Comparison of ENCODE assay signal across 9 cellular contexts in genomic region chr20:10219452-10219791, GRCh38. TPM values are rescaled to one million over a fixed set of nuclear protein-coding genes. Genes with fewer than 3 reads are reported as not detected.
A peak's percentile ranks its signal among the peaks of the same experiment; 100 is the strongest.
DNase-seq lines count a peak whose midpoint lies in the region; ATAC-seq and TF ChIP-seq lines count a peak whose summit lies in the region.
"Had no signal": no experiment of that assay in that cellular context is flagged by ENCODE, and none has a peak within 500 bp of the region (broad histone marks: within the 10 kb centered on the region; RNA-seq: fewer than 3 reads in every experiment).

No MANE protein-coding gene starts in this region.

- no TSS peak for BruUV-seq in Panc1 (replicated peaks; lab: Mats Ljungman, UMichigan)

- H3K4me1 Mint-ChIP-seq in activated T-helper 1 cell treated with anti-CD3 and anti-CD28 coated beads, Interleukin-12 subunit alpha, Interleukin-12 subunit beta, Interleukin-2, Interleukin-4 antibody, amounts not matched to agents 30 ng/mL and 10 ng/mL and 1 ng/mL, durations not matched to agents 14 hours and 24 hours and 36 hours (ENCODE audit: low read depth): peaks cover 12% of the 10 kb centered on the region
- peaks cover 15% of the 10 kb centered on the region for H3K4me1 Mint-ChIP-seq in nephron

- H3K27me3 ChIP-seq in Panc1 (ENCODE audit: control insufficient read depth, insufficient read depth, low read length): peaks cover 13% of the 10 kb centered on the region

- H3K27ac ChIP-seq in Panc1 (ENCODE audit: low read length): no peak overlapping the region
- H3K27ac ChIP-seq: BLaER1 treated with 17β-estradiol and CSF1 and Interleukin-3, amounts not matched to agents 10 nM and 100 nM had no signal

- peak overlapping the region; percentile 72 for H3K4me3 Mint-ChIP-seq in activated T-helper 1 cell treated with anti-CD3 and anti-CD28 coated beads, Interleukin-12 subunit alpha, Interleukin-12 subunit beta, Interleukin-2, Interleukin-4 antibody, amounts not matched to agents 30 ng/mL and 10 ng/mL and 1 ng/mL, durations not matched to agents 14 hours and 24 hours and 36 hours
- H3K4me3 Mint-ChIP-seq in nephron: peak overlapping the region; percentile 89 to 95 (median 91)

- peaks cover 4% of the 10 kb centered on the region for H3K9me3 Mint-ChIP-seq in activated T-helper 1 cell treated with anti-CD3 and anti-CD28 coated beads, Interleukin-12 subunit alpha, Interleukin-12 subunit beta, Interleukin-2, Interleukin-4 antibody, amounts not matched to agents 30 ng/mL and 10 ng/mL and 1 ng/mL, durations not matched to agents 14 hours and 24 hours and 36 hours
- H3K9me3 Mint-ChIP-seq in nephron: no peaks in the 10 kb centered on the region

- in situ Hi-C loops in Panc1 (cut with HindIII; ENCODE audit: low pct_unique_long_range_greater_than_20kb, low sequenced_read_pairs): no loop called here

- H3K36me3 Mint-ChIP-seq in activated T-helper 1 cell treated with anti-CD3 and anti-CD28 coated beads, Interleukin-12 subunit alpha, Interleukin-12 subunit beta, Interleukin-2, Interleukin-4 antibody, amounts not matched to agents 30 ng/mL and 10 ng/mL and 1 ng/mL, durations not matched to agents 14 hours and 24 hours and 36 hours (ENCODE audit: low read depth): no peaks in the 10 kb centered on the region
- no peaks in the 10 kb centered on the region for H3K36me3 Mint-ChIP-seq in nephron (ENCODE audit: low read depth)

- no peak overlapping the region for H3K27ac Mint-ChIP-seq in activated T-helper 1 cell treated with anti-CD3 and anti-CD28 coated beads, Interleukin-12 subunit alpha, Interleukin-12 subunit beta, Interleukin-2, Interleukin-4 antibody, amounts not matched to agents 30 ng/mL and 10 ng/mL and 1 ng/mL, durations not matched to agents 14 hours and 24 hours and 36 hours
- H3K27ac Mint-ChIP-seq in nephron: peak overlapping the region; percentile 32 to 83 (median 74)

- no peaks in the 10 kb centered on the region for H3K36me3 ChIP-seq in Panc1 (ENCODE audit: control insufficient read depth, insufficient read depth, low read length)
- H3K36me3 ChIP-seq: BLaER1 treated with 17β-estradiol and CSF1 and Interleukin-3, amounts not matched to agents 10 nM and 100 nM had no signal

- CTCF ChIA-PET in Panc1 (lab: Charles Lee): no interaction called here

- ATAC-seq in Right ventricle myocardium inferior: peak; percentile 83
- ATAC-seq in Panc1: peak; percentile 40

- H3K27me3 Mint-ChIP-seq in activated T-helper 1 cell treated with anti-CD3 and anti-CD28 coated beads, Interleukin-12 subunit alpha, Interleukin-12 subunit beta, Interleukin-2, Interleukin-4 antibody, amounts not matched to agents 30 ng/mL and 10 ng/mL and 1 ng/mL, durations not matched to agents 14 hours and 24 hours and 36 hours (ENCODE audit: insufficient read depth): peaks cover 19% of the 10 kb centered on the region
- H3K27me3 Mint-ChIP-seq in nephron (ENCODE audit: low read depth): peaks cover 36% of the 10 kb centered on the region

- no peaks in the 10 kb centered on the region for H3K9me3 ChIP-seq in Panc1 (ENCODE audit: control insufficient read depth, insufficient read depth, low read depth, low read length)
- H3K9me3 ChIP-seq: BLaER1 treated with 17β-estradiol and CSF1 and Interleukin-3, amounts not matched to agents 10 nM and 100 nM had no signal

- TF ChIP-seq CTCF in Panc1 (IDR thresholded peaks at IDR 0.05) (no peak), nephron (IDR thresholded peaks at IDR 0.05; ENCODE audit: unreplicated experiment in 3 of 3) (no peak)

- peak overlapping the region; percentile 51 to 74 for H3K4me3 ChIP-seq in Panc1 (ENCODE audit: low read depth in 2 of 2, low read length in 2 of 2)
- H3K4me3 ChIP-seq: BLaER1 treated with 17β-estradiol and CSF1 and Interleukin-3, amounts not matched to agents 10 nM and 100 nM had no signal

- no peaks in the 10 kb centered on the region; the same call in 1 of the 2 replicates for H3K4me1 ChIP-seq in Panc1 (ENCODE audit: control insufficient read depth, insufficient read depth, low read length)
- H3K4me1 ChIP-seq: BLaER1 treated with 17β-estradiol and CSF1 and Interleukin-3, amounts not matched to agents 10 nM and 100 nM had no signal

- POLR2A ChIA-PET in Panc1 (lab: Charles Lee): interaction anchor here (0.7 kb wide), 1 partner anchor 187 kb away, joined by 7 read pairs; no protein-coding TSS in a partner anchor

- intact Hi-C loops in Right ventricle myocardium inferior (cut with DNase I) (no loop called here), cardiac septum (cut with DNase I) (no loop called here), Panc1 (cut with micrococcal nuclease; ENCODE audit: unreplicated experiment) (no loop called here)
- intact Hi-C loops in activated T-helper 1 cell treated with anti-CD3 and anti-CD28 coated beads, Interleukin-12 subunit alpha, Interleukin-12 subunit beta, Interleukin-2, Interleukin-4 antibody, amounts not matched to agents 30 ng/mL and 10 ng/mL and 1 ng/mL, durations not matched to agents 14 hours and 24 hours and 36 hours (cut with micrococcal nuclease): loop anchor here (2.0 to 5.0 kb wide), 4 partner anchors 102 to 293 kb away; partner anchors contain the start of genes MKKS and SLX4IP

- DNase-seq in Right ventricle myocardium inferior (ENCODE audit: missing footprints) (peak; percentile 84), cardiac septum (ENCODE audit: low spot score) (no peak), HS-5 (ENCODE audit: low read depth) (peak; percentile 18), Panc1 (ENCODE audit: low read depth, low spot score) (no peak), fibroblast of peridontal ligament (ENCODE audit: extremely low read depth) (peak; percentile 60), superior temporal gyrus (ENCODE audit: extremely low spot score) (peak; percentile 80)
- peak; percentile 59 for DNase-seq in activated T-helper 1 cell treated with anti-CD3 and anti-CD28 coated beads, Interleukin-12 subunit alpha, Interleukin-12 subunit beta, Interleukin-2, Interleukin-4 antibody, amounts not matched to agents 30 ng/mL and 10 ng/mL and 1 ng/mL, durations not matched to agents 14 hours and 24 hours and 36 hours (ENCODE audit: low spot score)

RNA-seq across cellular contexts. Expression of gene SNAP25, which starts 0.8 kb away (rescaled TPM):
- total RNA-seq in Right ventricle myocardium inferior (not detected), cardiac septum (1.2 TPM), Panc1 (2021; ENCODE audit: unreplicated experiment) (0.69 TPM)
- polyA plus RNA-seq in Panc1 (2012; ENCODE audit: insufficient read length): 0.92 TPM
- total RNA-seq in activated T-helper 1 cell treated with anti-CD3 and anti-CD28 coated beads, Interleukin-12 subunit alpha, Interleukin-12 subunit beta, Interleukin-2, Interleukin-4 antibody, amounts not matched to agents 30 ng/mL and 10 ng/mL and 1 ng/mL, durations not matched to agents 14 hours and 24 hours and 36 hours: 3.7 and 3.9 TPM in 2 replicates

Comparison
In these comparisons a context has a peak if more than half of its experiments do, and no peak if none do; other contexts are left out.
1. DNase-seq: peak in Right ventricle myocardium inferior (single experiment), HS-5 (single experiment), activated T-helper 1 cell treated with anti-CD3 and anti-CD28 coated beads, Interleukin-12 subunit alpha, Interleukin-12 subunit beta, Interleukin-2, Interleukin-4 antibody, amounts not matched to agents 30 ng/mL and 10 ng/mL and 1 ng/mL, durations not matched to agents 14 hours and 24 hours and 36 hours (single experiment), fibroblast of peridontal ligament (single experiment) and superior temporal gyrus (single experiment); none in cardiac septum (single experiment) and Panc1 (single experiment).